In genomic region chr11:78228467-78228866, GRCh38 we compare ENCODE assay signal across 1 cellular context.
TF ChIP-seq lines count a peak whose summit lies in the region.

No MANE protein-coding gene starts in this region.

TF ChIP-seq in K562, 482 proteins besides CTCF, POLR2A, EP300 and RAD21 (continued from another document):
- TF ChIP-seq DEAF1 (CRISPR knock-in tag; IDR thresholded peaks at IDR 0.05), result peak; percentile 85
- no peak for TF ChIP-seq KDM2B (CRISPR knock-in tag; IDR thresholded peaks at IDR 0.05)
- TF ChIP-seq NBN (IDR thresholded peaks at IDR 0.05; ENCODE audit: low read depth), result 0 out of 2 replicates have a peak, but pooled peaks have one; percentile 15
- no peak for TF ChIP-seq ZNF282 (CRISPR knock-in tag; IDR thresholded peaks at IDR 0.05)
- peak; percentile 21; the same call in 1 of the 2 replicates for TF ChIP-seq GATA2 (CRISPR knock-in tag; IDR thresholded peaks at IDR 0.05)
- TF ChIP-seq NR4A1 (CRISPR knock-in tag; IDR thresholded peaks at IDR 0.05), result no peak
- no peak for TF ChIP-seq NR4A1 (tag; IDR thresholded peaks at IDR 0.05)
- 0 out of 2 replicates have a peak, but pooled peaks have one; percentile 30 for TF ChIP-seq L3MBTL2 (IDR thresholded peaks at IDR 0.05)
- no peak for TF ChIP-seq BMI1 (IDR thresholded peaks at IDR 0.05; ENCODE audit: low read length)
- TF ChIP-seq ZNF217 (CRISPR knock-in tag; IDR thresholded peaks at IDR 0.05), result no peak
- no peak for TF ChIP-seq ZBTB2 (IDR thresholded peaks at IDR 0.05)
- TF ChIP-seq EHMT2 (IDR thresholded peaks at IDR 0.05), result no peak
- TF ChIP-seq CHAMP1 (IDR thresholded peaks at IDR 0.05), result no peak
- 0 out of 4 replicates have a peak, but pooled peaks of 1 of the 2 experiments have one; percentile 20 for TF ChIP-seq MAZ (CRISPR knock-in tag; conservative IDR thresholded peaks at IDR 0.05 in 1 of 2, IDR thresholded peaks at IDR 0.05 in 1 of 2)
- TF ChIP-seq ZNF780A (CRISPR knock-in tag; IDR thresholded peaks at IDR 0.05), result no peak
- TF ChIP-seq RFX1 (IDR thresholded peaks at IDR 0.05), result no peak
- TF ChIP-seq SPI1 (IDR thresholded peaks at IDR 0.05; ENCODE audit: borderline replicate concordance, low read depth, low read length), result peak; percentile 66; the same call in 1 of the 2 replicates
- peak in 1 of 2 experiments; percentile 42; a peak in 1 of 4 replicates for TF ChIP-seq RCOR1 (IDR thresholded peaks at IDR 0.05; ENCODE audit: borderline replicate concordance in 1 of 2, low read depth in 2 of 2, low read length in 2 of 2)
- TF ChIP-seq CTBP1 (IDR thresholded peaks at IDR 0.05; ENCODE audit: borderline replicate concordance), result peak; percentile 72; the same call in 1 of the 2 replicates
- no peak for TF ChIP-seq FOXP1 (CRISPR knock-in tag; IDR thresholded peaks at IDR 0.05)
- TF ChIP-seq SETDB1 (IDR thresholded peaks at IDR 0.05; ENCODE audit: low read length), result no peak
- no peak for TF ChIP-seq HES1 (IDR thresholded peaks at IDR 0.05; ENCODE audit: low read depth)
- no peak for TF ChIP-seq SMARCA4 (IDR thresholded peaks at IDR 0.05)
- TF ChIP-seq KLF16 (IDR thresholded peaks at IDR 0.05), result 0 out of 2 replicates have a peak, but pooled peaks have one; percentile 17
- peak; percentile 29; the same call in 1 of the 2 replicates for TF ChIP-seq RB1 (IDR thresholded peaks at IDR 0.05; ENCODE audit: low read depth)
- 0 out of 2 replicates have a peak, but pooled peaks have one; percentile 29 for TF ChIP-seq ETV5 (CRISPR knock-in tag; IDR thresholded peaks at IDR 0.05; ENCODE audit: low read depth)
- TF ChIP-seq ZHX1 (conservative IDR thresholded peaks at IDR 0.05; ENCODE audit: low read length), result no peak
- peak; percentile 75 for TF ChIP-seq ZEB2 (IDR thresholded peaks at IDR 0.05)
- TF ChIP-seq CC2D1A (IDR thresholded peaks at IDR 0.05), result peak; percentile 68; the same call in 1 of the 2 replicates
- no peak for TF ChIP-seq TEAD4 (IDR thresholded peaks at IDR 0.05; ENCODE audit: low read length)
- TF ChIP-seq TEAD4 (CRISPR knock-in tag; IDR thresholded peaks at IDR 0.05; ENCODE audit: borderline replicate concordance), result no peak
- TF ChIP-seq SMC3 (conservative IDR thresholded peaks at IDR 0.05; ENCODE audit: insufficient read depth, low read depth, low read length), result peak; percentile 83
